1 cellular context compared by ENCODE assay signal in the genomic region with DNA sequence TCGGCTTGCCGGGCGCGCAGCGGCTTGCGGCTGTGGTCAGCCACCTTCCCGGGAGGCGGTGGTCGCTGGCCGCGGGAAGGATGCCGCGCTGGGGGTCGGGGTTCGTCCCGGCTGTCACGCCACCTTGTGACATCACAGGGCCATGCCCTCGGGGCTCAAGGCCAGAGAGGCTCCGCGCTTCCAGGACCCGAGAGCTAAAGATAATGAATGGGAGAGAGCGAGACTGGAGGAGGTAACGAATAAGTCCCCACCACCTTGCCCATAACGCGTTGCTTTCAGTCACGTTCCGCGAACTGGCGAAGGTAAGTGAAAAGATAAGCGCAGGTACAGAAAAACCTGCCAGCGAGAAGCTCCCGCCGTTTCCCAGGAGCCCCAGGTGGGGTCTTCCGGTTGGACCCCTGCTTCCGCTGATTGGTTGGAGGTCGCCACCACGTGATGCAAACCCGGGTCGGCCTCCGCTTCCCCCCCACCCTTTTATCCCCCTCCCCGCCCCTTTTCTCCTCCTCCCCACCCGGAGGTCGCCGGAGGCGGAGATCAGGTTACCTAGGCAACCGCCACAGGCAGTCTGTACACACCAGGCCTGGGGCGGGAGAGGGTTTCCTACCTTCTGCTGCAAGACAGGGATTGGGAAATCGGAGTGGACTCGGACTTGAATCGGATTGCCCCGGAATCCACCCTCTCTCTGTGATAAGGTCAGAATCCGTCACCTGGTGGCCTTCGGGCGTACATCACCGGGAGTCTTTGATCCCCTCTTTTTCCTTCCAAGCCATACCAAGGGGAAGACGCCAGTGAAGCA.
TF ChIP-seq lines count a peak whose summit lies in the region.

Gene LRRC9, plus strand, starts transcription at position 563 of the 796 bp plus-strand sequence.

TF ChIP-seq in HepG2, 621 proteins besides CTCF, POLR2A, EP300 and RAD21 (continued from another document and continues in another):
- no peak; the same call in 1 of the 2 replicates for TF ChIP-seq AHDC1 (CRISPR knock-in tag; IDR thresholded peaks at IDR 0.05; ENCODE audit: borderline replicate concordance)
- TF ChIP-seq POLR2AphosphoS5 (IDR thresholded peaks at IDR 0.05; ENCODE audit: low read depth, low read length), result peak; percentile 74
- TF ChIP-seq, protein P1, sequence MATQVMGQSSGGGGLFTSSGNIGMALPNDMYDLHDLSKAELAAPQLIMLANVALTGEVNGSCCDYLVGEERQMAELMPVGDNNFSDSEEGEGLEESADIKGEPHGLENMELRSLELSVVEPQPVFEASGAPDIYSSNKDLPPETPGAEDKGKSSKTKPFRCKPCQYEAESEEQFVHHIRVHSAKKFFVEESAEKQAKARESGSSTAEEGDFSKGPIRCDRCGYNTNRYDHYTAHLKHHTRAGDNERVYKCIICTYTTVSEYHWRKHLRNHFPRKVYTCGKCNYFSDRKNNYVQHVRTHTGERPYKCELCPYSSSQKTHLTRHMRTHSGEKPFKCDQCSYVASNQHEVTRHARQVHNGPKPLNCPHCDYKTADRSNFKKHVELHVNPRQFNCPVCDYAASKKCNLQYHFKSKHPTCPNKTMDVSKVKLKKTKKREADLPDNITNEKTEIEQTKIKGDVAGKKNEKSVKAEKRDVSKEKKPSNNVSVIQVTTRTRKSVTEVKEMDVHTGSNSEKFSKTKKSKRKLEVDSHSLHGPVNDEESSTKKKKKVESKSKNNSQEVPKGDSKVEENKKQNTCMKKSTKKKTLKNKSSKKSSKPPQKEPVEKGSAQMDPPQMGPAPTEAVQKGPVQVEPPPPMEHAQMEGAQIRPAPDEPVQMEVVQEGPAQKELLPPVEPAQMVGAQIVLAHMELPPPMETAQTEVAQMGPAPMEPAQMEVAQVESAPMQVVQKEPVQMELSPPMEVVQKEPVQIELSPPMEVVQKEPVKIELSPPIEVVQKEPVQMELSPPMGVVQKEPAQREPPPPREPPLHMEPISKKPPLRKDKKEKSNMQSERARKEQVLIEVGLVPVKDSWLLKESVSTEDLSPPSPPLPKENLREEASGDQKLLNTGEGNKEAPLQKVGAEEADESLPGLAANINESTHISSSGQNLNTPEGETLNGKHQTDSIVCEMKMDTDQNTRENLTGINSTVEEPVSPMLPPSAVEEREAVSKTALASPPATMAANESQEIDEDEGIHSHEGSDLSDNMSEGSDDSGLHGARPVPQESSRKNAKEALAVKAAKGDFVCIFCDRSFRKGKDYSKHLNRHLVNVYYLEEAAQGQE (IDR thresholded peaks at IDR 0.05; ENCODE audit: borderline replicate concordance in 1 of 2, low read depth in 1 of 2, low read length in 2 of 2), result no peak
- peak; percentile 81 for TF ChIP-seq USF2 (IDR thresholded peaks at IDR 0.05; ENCODE audit: low read depth, low read length)
- TF ChIP-seq USF2 (CRISPR knock-in tag; IDR thresholded peaks at IDR 0.05; ENCODE audit: borderline replicate concordance), result peak; percentile 84; the same call in 1 of the 2 replicates
- TF ChIP-seq ZNF678 (CRISPR knock-in tag; IDR thresholded peaks at IDR 0.05), result no peak
- TF ChIP-seq, protein P2, sequence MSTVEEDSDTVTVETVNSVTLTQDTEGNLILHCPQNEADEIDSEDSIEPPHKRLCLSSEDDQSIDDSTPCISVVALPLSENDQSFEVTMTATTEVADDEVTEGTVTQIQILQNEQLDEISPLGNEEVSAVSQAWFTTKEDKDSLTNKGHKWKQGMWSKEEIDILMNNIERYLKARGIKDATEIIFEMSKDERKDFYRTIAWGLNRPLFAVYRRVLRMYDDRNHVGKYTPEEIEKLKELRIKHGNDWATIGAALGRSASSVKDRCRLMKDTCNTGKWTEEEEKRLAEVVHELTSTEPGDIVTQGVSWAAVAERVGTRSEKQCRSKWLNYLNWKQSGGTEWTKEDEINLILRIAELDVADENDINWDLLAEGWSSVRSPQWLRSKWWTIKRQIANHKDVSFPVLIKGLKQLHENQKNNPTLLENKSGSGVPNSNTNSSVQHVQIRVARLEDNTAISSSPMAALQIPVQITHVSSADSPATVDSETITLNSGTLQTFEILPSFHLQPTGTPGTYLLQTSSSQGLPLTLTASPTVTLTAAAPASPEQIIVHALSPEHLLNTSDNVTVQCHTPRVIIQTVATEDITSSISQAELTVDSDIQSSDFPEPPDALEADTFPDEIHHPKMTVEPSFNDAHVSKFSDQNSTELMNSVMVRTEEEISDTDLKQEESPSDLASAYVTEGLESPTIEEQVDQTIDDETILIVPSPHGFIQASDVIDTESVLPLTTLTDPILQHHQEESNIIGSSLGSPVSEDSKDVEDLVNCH (CRISPR knock-in tag; IDR thresholded peaks at IDR 0.05), result no peak
- TF ChIP-seq ELF4 (CRISPR knock-in tag; IDR thresholded peaks at IDR 0.05; ENCODE audit: borderline replicate concordance), result no peak
- TF ChIP-seq ZNF614 (CRISPR knock-in tag; IDR thresholded peaks at IDR 0.05; ENCODE audit: borderline replicate concordance), result no peak
- TF ChIP-seq HHEX (CRISPR knock-in tag; IDR thresholded peaks at IDR 0.05), result no peak
- peak; percentile 98 for TF ChIP-seq ZBTB7A (CRISPR knock-in tag; IDR thresholded peaks at IDR 0.05)
- TF ChIP-seq CBX5 (CRISPR knock-in tag; IDR thresholded peaks at IDR 0.05; ENCODE audit: borderline replicate concordance), result no peak
- TF ChIP-seq ZSCAN29 (CRISPR knock-in tag; conservative IDR thresholded peaks at IDR 0.05), result peak; percentile 96
- no peak for TF ChIP-seq KLF15 (CRISPR knock-in tag; IDR thresholded peaks at IDR 0.05; ENCODE audit: borderline replicate concordance)
- TF ChIP-seq TGIF2 (CRISPR knock-in tag; IDR thresholded peaks at IDR 0.05), result 0 out of 2 replicates have a peak, but pooled peaks have one; percentile 68
- no peak; the same call in 1 of the 2 replicates for TF ChIP-seq HMG20A (CRISPR knock-in tag; IDR thresholded peaks at IDR 0.05; ENCODE audit: borderline replicate concordance)
- no peak for TF ChIP-seq KAT7 (CRISPR knock-in tag; IDR thresholded peaks at IDR 0.05; ENCODE audit: borderline replicate concordance)
- TF ChIP-seq UBTF (CRISPR knock-in tag; IDR thresholded peaks at IDR 0.05), result peak; percentile 73
- no peak for TF ChIP-seq ZFP90 (CRISPR knock-in tag; IDR thresholded peaks at IDR 0.05; ENCODE audit: borderline replicate concordance)
- TF ChIP-seq, protein P3, sequence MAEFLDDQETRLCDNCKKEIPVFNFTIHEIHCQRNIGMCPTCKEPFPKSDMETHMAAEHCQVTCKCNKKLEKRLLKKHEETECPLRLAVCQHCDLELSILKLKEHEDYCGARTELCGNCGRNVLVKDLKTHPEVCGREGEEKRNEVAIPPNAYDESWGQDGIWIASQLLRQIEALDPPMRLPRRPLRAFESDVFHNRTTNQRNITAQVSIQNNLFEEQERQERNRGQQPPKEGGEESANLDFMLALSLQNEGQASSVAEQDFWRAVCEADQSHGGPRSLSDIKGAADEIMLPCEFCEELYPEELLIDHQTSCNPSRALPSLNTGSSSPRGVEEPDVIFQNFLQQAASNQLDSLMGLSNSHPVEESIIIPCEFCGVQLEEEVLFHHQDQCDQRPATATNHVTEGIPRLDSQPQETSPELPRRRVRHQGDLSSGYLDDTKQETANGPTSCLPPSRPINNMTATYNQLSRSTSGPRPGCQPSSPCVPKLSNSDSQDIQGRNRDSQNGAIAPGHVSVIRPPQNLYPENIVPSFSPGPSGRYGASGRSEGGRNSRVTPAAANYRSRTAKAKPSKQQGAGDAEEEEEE (CRISPR knock-in tag; IDR thresholded peaks at IDR 0.05; ENCODE audit: borderline replicate concordance), result no peak
- TF ChIP-seq HDAC6 (IDR thresholded peaks at IDR 0.05; ENCODE audit: low read depth, low read length), result no peak
- peak; percentile 74; the same call in 1 of the 2 replicates for TF ChIP-seq FOXK1 (CRISPR knock-in tag; IDR thresholded peaks at IDR 0.05; ENCODE audit: borderline replicate concordance, low read depth)
- TF ChIP-seq, protein P4, sequence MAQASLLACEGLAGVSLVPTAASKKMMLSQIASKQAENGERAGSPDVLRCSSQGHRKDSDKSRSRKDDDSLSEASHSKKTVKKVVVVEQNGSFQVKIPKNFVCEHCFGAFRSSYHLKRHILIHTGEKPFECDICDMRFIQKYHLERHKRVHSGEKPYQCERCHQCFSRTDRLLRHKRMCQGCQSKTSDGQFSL (CRISPR knock-in tag; IDR thresholded peaks at IDR 0.05), result peak; percentile 24; the same call in 1 of the 2 replicates
- no peak for TF ChIP-seq ZSCAN25 (CRISPR knock-in tag; IDR thresholded peaks at IDR 0.05)
- TF ChIP-seq RXRB (CRISPR knock-in tag; IDR thresholded peaks at IDR 0.05; ENCODE audit: borderline replicate concordance), result no peak
